In genomic region chrX:53479295-53479694, GRCh38 we compare ENCODE assay signal across 20 cellular contexts. TPM values are rescaled to one million over a fixed set of nuclear protein-coding genes. Genes with fewer than 3 reads are reported as not detected.
DNase-seq lines count a peak whose midpoint lies in the region; ATAC-seq, FAIRE-seq and TF ChIP-seq lines count a peak whose summit lies in the region.
"Had no signal": no experiment of that assay in that cellular context is flagged by ENCODE, and none has a peak within 500 bp of the region (broad histone marks: within the 10 kb centered on the region; RNA-seq: fewer than 3 reads in every experiment).

No MANE protein-coding gene starts in this region.

- no peak overlapping the region for H3K27ac ChIP-seq in ACC112 (ENCODE audit: low read depth, low read length)
- H3K27ac ChIP-seq in H1 (ENCODE audit: low read depth, low read length), result no peak overlapping the region
- H3K27ac ChIP-seq in esophagus muscularis mucosa (replicated peaks in 1 of 4), result no peak overlapping the region
- H3K27ac ChIP-seq in caudate nucleus (ENCODE audit: low read depth, low read length), result no peak overlapping the region
- H3K27ac ChIP-seq in right lobe of liver, result no peak overlapping the region
- H3K27ac ChIP-seq: KMS-11, parathyroid adenoma, PC-9, skin epidermis, VCaP had no signal

- intact Hi-C loops in esophagus muscularis mucosa (cut with DNase I), result no loop called here
- intact Hi-C loops in right lobe of liver (cut with DNase I), result no loop called here

- no peak overlapping the region for H2BK20ac ChIP-seq in H1 (ENCODE audit: low read length)

- H3K14ac ChIP-seq in H1 (ENCODE audit: insufficient read length), result no peak overlapping the region

- CTCF ChIA-PET in H1 (lab: Charles Lee; ENCODE audit: partially characterized antibody), result interaction anchor here (1.8 to 3.7 kb wide), 4 partner anchors 13 to 42 kb away, joined by 6 to 21 read pairs (median 18); no protein-coding TSS in a partner anchor

- H3K18ac ChIP-seq in H1 (ENCODE audit: extremely low read depth, low read length), result no peak overlapping the region

- TF ChIP-seq CTCF in H1 (IDR thresholded peaks at IDR 0.05; ENCODE audit: control extremely low read depth in 1 of 3, insufficient read depth in 1 of 3, low read depth in 1 of 3, low read length in 3 of 3) (no peak), esophagus muscularis mucosa (IDR thresholded peaks at IDR 0.05) (no peak), right lobe of liver (IDR thresholded peaks at IDR 0.05) (no peak)

- H3K9me3 ChIP-seq in H1 (ENCODE audit: insufficient read depth in 2 of 2, low read depth in 1 of 2, low read length in 1 of 2) (no peaks in the 10 kb centered on the region), esophagus muscularis mucosa (peaks cover 0 to 14% (median 0%) of the 10 kb centered on the region in 4 donors), right lobe of liver (no peaks in the 10 kb centered on the region)
- H3K9me3 ChIP-seq: Caco-2 had no signal

- no peak overlapping the region for H3K4ac ChIP-seq in H1 (replicated peaks; ENCODE audit: insufficient read length, low read depth, low read length)

- no peak for ATAC-seq in right lobe of liver
- ATAC-seq: activated T-helper 17 cell treated with anti-CD3 and anti-CD28 coated beads, Interleukin-2, amount 50 U/mL, for 72 hours had no signal

- no peak overlapping the region for H3K56ac ChIP-seq in H1 (replicated peaks; ENCODE audit: insufficient read length, low read depth, low read length)

- no peaks in the 10 kb centered on the region for H3K23me2 ChIP-seq in H1 (ENCODE audit: low read depth, low read length)

- H4K20me1 ChIP-seq in H1 (replicated peaks in 1 of 2; ENCODE audit: control insufficient read depth in 1 of 2, insufficient read depth in 2 of 2, low read length in 2 of 2), result no peaks in the 10 kb centered on the region

- H3K4me1 ChIP-seq in ACC112 (ENCODE audit: control insufficient read depth, insufficient read depth, low read length, unreplicated experiment) (no peaks in the 10 kb centered on the region), H1 (replicated peaks in 1 of 4; ENCODE audit: control insufficient read depth in 3 of 4, insufficient read depth in 4 of 4, low read length in 3 of 4) (peaks cover 0 to 3% (median 0%) of the 10 kb centered on the region in 4 experiments; a peak in 4 of 7 replicates), esophagus muscularis mucosa (no peaks in the 10 kb centered on the region), right lobe of liver (no peaks in the 10 kb centered on the region)
- H3K4me1 ChIP-seq: Caco-2, parathyroid adenoma had no signal

- H3K79me2 ChIP-seq in ACC112 (ENCODE audit: control insufficient read depth, insufficient read depth, low read length, unreplicated experiment) (no peaks in the 10 kb centered on the region), H1 (ENCODE audit: control insufficient read depth in 1 of 2, insufficient read depth in 2 of 2, low read length in 2 of 2) (no peaks in the 10 kb centered on the region)
- H3K79me2 ChIP-seq: parathyroid adenoma had no signal

- H4K91ac ChIP-seq in H1 (replicated peaks; ENCODE audit: insufficient read length, low read length), result no peak overlapping the region

- no peak for TF ChIP-seq RAD21 in H1 (IDR thresholded peaks at IDR 0.05 in 1 of 2, conservative IDR thresholded peaks at IDR 0.05 in 1 of 2; ENCODE audit: low read depth in 2 of 2, low read length in 2 of 2)

- no peak overlapping the region for H2BK5ac ChIP-seq in H1 (ENCODE audit: low read depth, low read length)

- no peak overlapping the region for H2BK120ac ChIP-seq in H1 (replicated peaks; ENCODE audit: low read depth, low read length)

- no peak overlapping the region for H2BK15ac ChIP-seq in H1 (ENCODE audit: low read length)

- POLR2A ChIA-PET in H1 (lab: Charles Lee; ENCODE audit: partially characterized antibody), result no interaction called here

- H2AFZ ChIP-seq in ACC112 (ENCODE audit: low read length, unreplicated experiment), result peak overlapping the region; percentile 25
- H2AFZ ChIP-seq in H1 (ENCODE audit: low read length), result no peak overlapping the region
- H2AFZ ChIP-seq: parathyroid adenoma, PC-9 had no signal

- no peak overlapping the region for H3K4me3 ChIP-seq in ACC112 (ENCODE audit: low read depth, low read length)
- no peak overlapping the region for H3K4me3 ChIP-seq in H1 (ENCODE audit: extremely low read depth in 1 of 4, insufficient read depth in 2 of 4, low read depth in 3 of 4, low read length in 4 of 4)
- H3K4me3 ChIP-seq in esophagus muscularis mucosa, result no peak overlapping the region
- no peak overlapping the region for H3K4me3 ChIP-seq in right lobe of liver
- H3K4me3 ChIP-seq: PC-9, skin epidermis had no signal

- no peak overlapping the region for H4K5ac ChIP-seq in H1 (ENCODE audit: insufficient read length, low read depth, low read length)

- no peak overlapping the region for H3K23ac ChIP-seq in H1 (ENCODE audit: insufficient read length)

- no peak overlapping the region for H2AK5ac ChIP-seq in H1 (ENCODE audit: low read depth, low read length)

- no peak overlapping the region for H3K9ac ChIP-seq in H1 (replicated peaks in 1 of 4; ENCODE audit: extremely low read depth in 1 of 4, low read depth in 3 of 4, low read length in 3 of 4)
- H3K9ac ChIP-seq: KMS-11, parathyroid adenoma had no signal

- H3K27me3 ChIP-seq in ACC112 (ENCODE audit: insufficient read depth, low read length), result no peaks in the 10 kb centered on the region
- no peaks in the 10 kb centered on the region for H3K27me3 ChIP-seq in H1 (replicated peaks in 1 of 4; ENCODE audit: control insufficient read depth in 3 of 4, extremely low read depth in 1 of 4, insufficient read depth in 3 of 4, low read length in 3 of 4)
- peaks cover 0 to 7% (median 0%) of the 10 kb centered on the region in 4 donors for H3K27me3 ChIP-seq in esophagus muscularis mucosa
- no peaks in the 10 kb centered on the region for H3K27me3 ChIP-seq in right lobe of liver

- WGBS in H1 (ENCODE audit: extremely low coverage in 1 of 2, insufficient coverage in 1 of 2, insufficient read length in 1 of 2, insufficient replicate concordance in 2 of 2, low coverage in 1 of 2, low lambda C conversion rate in 2 of 2, missing lambda C conversion rate in 1 of 2), 2 experiments, result 94% methylated on average over 5 of the region's 5 CpGs; no CpG with 5 or more reads in 1 of the 2 experiments
- 78% methylated on average over 5 of the region's 5 CpGs for WGBS in esophagus muscularis mucosa
- 61% methylated on average over 4 of the region's 5 CpGs for WGBS in right lobe of liver (ENCODE audit: insufficient coverage, low coverage, low lambda C conversion rate, missing lambda C conversion rate)

- no peaks in the 10 kb centered on the region for H3K79me1 ChIP-seq in H1 (ENCODE audit: low read depth, low read length)

- no peak overlapping the region for H3K4me2 ChIP-seq in H1 (ENCODE audit: insufficient read depth in 1 of 2, low read depth in 2 of 2, low read length in 2 of 2)
- H3K4me2 ChIP-seq: KMS-11, PC-9 had no signal

- peak; percentile 9 for DNase-seq in H4 (ENCODE audit: low spot score)
- peak; percentile 90 for DNase-seq in NCI-H226
- DNase-seq in H1 (ENCODE audit: low read depth in 1 of 2, low spot score in 2 of 2), result no peak
- DNase-seq in esophagus muscularis mucosa (ENCODE audit: extremely low spot score), result no peak
- no peak for DNase-seq in activated CD4-positive, CD25-positive, alpha-beta regulatory T cell treated with anti-CD3 and anti-CD28 coated beads, Interleukin-2, amount 50 U/mL, for 72 hours
- no peak for DNase-seq in caudate nucleus (lab: John Stamatoyannopoulos, UW)
- DNase-seq in right lobe of liver, result no peak
- DNase-seq: effector memory CD4-positive, alpha-beta T cell; hypothalamus; NCI-H1694; NCI-H510A; PC-9; stimulated activated CD4-positive, alpha-beta T cell treated with anti-CD3 and anti-CD28 coated beads, Interleukin-4, amount 100 ng/mL, for 4 hours had no signal

- TF ChIP-seq EP300 in H1 (IDR thresholded peaks at IDR 0.05; ENCODE audit: borderline replicate concordance in 1 of 2, low read depth in 2 of 2, low read length in 2 of 2) (no peak), esophagus muscularis mucosa (IDR thresholded peaks at IDR 0.05) (no peak)

- H4K8ac ChIP-seq in H1 (ENCODE audit: extremely low read depth, insufficient read depth, low read length), result no peak overlapping the region

- H3K36me3 ChIP-seq in ACC112 (ENCODE audit: insufficient read depth, low read length) (no peaks in the 10 kb centered on the region), H1 (ENCODE audit: control insufficient read depth in 2 of 4, insufficient read depth in 4 of 4, low read length in 3 of 4) (no peaks in the 10 kb centered on the region), esophagus muscularis mucosa (no peaks in the 10 kb centered on the region), right lobe of liver (no peaks in the 10 kb centered on the region)

- TF ChIP-seq POLR2A in H1 (IDR thresholded peaks at IDR 0.05; ENCODE audit: control extremely low read depth in 1 of 2, low read depth in 2 of 2, low read length in 2 of 2) (no peak), esophagus muscularis mucosa (IDR thresholded peaks at IDR 0.05; ENCODE audit: low read depth) (no peak), right lobe of liver (IDR thresholded peaks at IDR 0.05) (no peak)

- no peak overlapping the region for H2BK12ac ChIP-seq in H1 (ENCODE audit: low read depth, low read length)

- peak; percentile 99 for FAIRE-seq in H1 (lab: Jason Lieb, UNC)

RNA-seq across cellular contexts. Expression of gene HSD17B10, which starts 45.1 kb away (rescaled TPM):
- total RNA-seq in H4 (2014; rRNA removed; shearing (Covaris generic)), result 152 TPM in 2 replicates
- 114 and 116 TPM in 2 replicates for total RNA-seq in H1 (2021; fragmentation: NEBNext Ultra II Directional; extraction: Animal tissue kit (Norgen Biotek cat#: 25700))
- polyA plus RNA-seq in H1 (2011; rRNA removed), result 223 and 236 TPM in 2 replicates
- polyA plus RNA-seq in H1 (2011; cell fraction: cytosol; rRNA removed), result 227 TPM
- 156 TPM for polyA plus RNA-seq in H1 (2011; cell fraction: nucleus; rRNA removed)
- 129 to 187 TPM (median 174 TPM) in 4 replicates for polyA plus RNA-seq in H1 (2012, experiment 1 of 2)
- 204 TPM for polyA plus RNA-seq in H1 (2012, experiment 2 of 2)
- polyA plus RNA-seq in H1 (2013, experiment 1 of 2), result 104 TPM
- 99.9 TPM for polyA plus RNA-seq in H1 (2013, experiment 2 of 2)
- 107 and 123 TPM in 2 replicates for polyA minus RNA-seq in H1 (2011; rRNA and poly(A)+ RNA removed)
- 44.4 TPM for polyA minus RNA-seq in H1 (2011; cell fraction: cytosol; rRNA and poly(A)+ RNA removed)
- polyA minus RNA-seq in H1 (2011; cell fraction: nucleus; rRNA and poly(A)+ RNA removed), result 29.3 TPM
- total RNA-seq in esophagus muscularis mucosa (100 to 1,000 TPM in 2 of 4 donors, 10 to 100 TPM in 2; 72.7 to 105 (median 94.3) TPM), right lobe of liver (100 to 1,000 TPM; 123 to 213 (median 137) TPM)

RNA-seq across cellular contexts. Expression of gene RIBC1, which starts 56.6 kb away (rescaled TPM):
- 0.70 and 1.2 TPM in 2 replicates for total RNA-seq in H4 (2014; rRNA removed; shearing (Covaris generic))
- 0.82 and 0.97 TPM in 2 replicates for total RNA-seq in H1 (2021; fragmentation: NEBNext Ultra II Directional; extraction: Animal tissue kit (Norgen Biotek cat#: 25700))
- polyA plus RNA-seq in H1 (2011; rRNA removed), result 0.41 and 0.46 TPM in 2 replicates
- 0.62 TPM for polyA plus RNA-seq in H1 (2011; cell fraction: cytosol; rRNA removed)
- 0.66 TPM for polyA plus RNA-seq in H1 (2011; cell fraction: nucleus; rRNA removed)
- 0.97 to 1.9 TPM (median 1.3 TPM) in 4 replicates for polyA plus RNA-seq in H1 (2012, experiment 1 of 2)
- polyA plus RNA-seq in H1 (2012, experiment 2 of 2), result 0.20 TPM
- 0.61 TPM for polyA plus RNA-seq in H1 (2013, experiment 1 of 2)
- polyA plus RNA-seq in H1 (2013, experiment 2 of 2), result 0.70 TPM
- 0.41 TPM in 2 replicates for polyA minus RNA-seq in H1 (2011; rRNA and poly(A)+ RNA removed)
- polyA minus RNA-seq in H1 (2011; cell fraction: cytosol; rRNA and poly(A)+ RNA removed), result not detected
- polyA minus RNA-seq in H1 (2011; cell fraction: nucleus; rRNA and poly(A)+ RNA removed), result 0.60 TPM
- total RNA-seq in esophagus muscularis mucosa (1 to 10 TPM in 1 of 4 donors, under 1 TPM in 3; 0.40 to 1.7 (median 0.62) TPM), right lobe of liver (under 1 TPM in 4 of 6 experiments, not detected in 2; 0.22 to 0.88 (median 0.32) TPM)

RNA-seq across cellular contexts. Expression of gene SMC1A, which starts 56.8 kb away (rescaled TPM):
- total RNA-seq in H4 (2014; rRNA removed; shearing (Covaris generic)), result 17.7 and 31.8 TPM in 2 replicates
- total RNA-seq in H1 (2021; fragmentation: NEBNext Ultra II Directional; extraction: Animal tissue kit (Norgen Biotek cat#: 25700)), result 98.1 and 104 TPM in 2 replicates
- polyA plus RNA-seq in H1 (2011; rRNA removed), result 22.2 and 23.6 TPM in 2 replicates
- 40.1 TPM for polyA plus RNA-seq in H1 (2011; cell fraction: cytosol; rRNA removed)
- polyA plus RNA-seq in H1 (2011; cell fraction: nucleus; rRNA removed), result 39.9 TPM
- 60.2 to 103 TPM (median 76.3 TPM) in 4 replicates for polyA plus RNA-seq in H1 (2012, experiment 1 of 2)
- 3.6 TPM for polyA plus RNA-seq in H1 (2012, experiment 2 of 2)
- 69.5 TPM for polyA plus RNA-seq in H1 (2013, experiment 1 of 2)
- polyA plus RNA-seq in H1 (2013, experiment 2 of 2), result 71.4 TPM
- polyA minus RNA-seq in H1 (2011; rRNA and poly(A)+ RNA removed), result 62.3 and 74.3 TPM in 2 replicates
- 62.3 TPM for polyA minus RNA-seq in H1 (2011; cell fraction: cytosol; rRNA and poly(A)+ RNA removed)
- 54.4 TPM for polyA minus RNA-seq in H1 (2011; cell fraction: nucleus; rRNA and poly(A)+ RNA removed)
- total RNA-seq in esophagus muscularis mucosa, result 10 to 100 TPM; 32.8 to 52.0 (median 36.5) TPM
- total RNA-seq in right lobe of liver, result 10 to 100 TPM; 21.2 to 41.1 (median 32.3) TPM

Comparison
In these comparisons a context has a peak if more than half of its experiments do, and no peak if none do; other contexts are left out.
1. DNase-seq: peak in H4 (single experiment) and NCI-H226 (single experiment); none in H1 (0 of 2), esophagus muscularis mucosa (single experiment), activated CD4-positive, CD25-positive, alpha-beta regulatory T cell treated with anti-CD3 and anti-CD28 coated beads, Interleukin-2, amount 50 U/mL, for 72 hours (single experiment), caudate nucleus (0 of 61) and right lobe of liver (0 of 3).